ENCODE assay signal across 22 cellular contexts in the genomic region with DNA sequence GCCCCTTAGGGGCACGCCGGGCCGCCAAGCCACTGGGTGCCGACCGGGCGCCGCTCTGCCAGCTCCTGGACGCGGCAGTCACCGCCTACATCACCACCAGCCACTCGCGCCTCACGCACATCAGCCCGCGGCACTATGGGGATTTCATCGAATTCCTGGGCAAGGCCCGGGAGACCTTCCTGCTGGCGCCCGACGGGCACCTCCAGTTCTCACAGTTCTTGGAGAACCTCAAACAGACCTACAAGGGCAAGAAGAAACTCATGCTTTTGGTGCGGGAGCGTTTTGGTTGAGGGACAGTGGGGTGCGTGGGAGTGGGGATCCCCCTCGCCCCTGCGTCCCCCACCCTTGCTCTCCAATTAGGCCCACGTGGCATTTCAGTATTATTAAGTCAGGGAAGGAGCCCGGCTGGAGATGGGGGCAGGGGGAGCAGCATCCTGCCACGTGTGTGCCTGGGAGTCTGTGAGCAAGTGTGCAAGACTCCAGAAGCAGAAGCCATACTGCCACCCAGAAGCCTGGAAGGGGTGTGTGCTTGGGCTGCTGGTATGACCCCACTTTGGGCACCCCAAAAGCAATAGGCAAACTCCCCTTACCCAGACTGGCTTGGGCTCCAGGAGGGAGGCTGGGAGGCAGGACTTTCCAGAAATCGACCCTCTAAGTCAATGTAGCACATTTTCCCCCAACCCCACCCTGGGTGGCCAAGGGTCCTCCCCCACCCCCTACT. TPM values are rescaled to one million over a fixed set of nuclear protein-coding genes. Genes with fewer than 3 reads are reported as not detected.
DNase-seq lines count a peak whose midpoint lies in the region; ATAC-seq and TF ChIP-seq lines count a peak whose summit lies in the region.
"Had no signal": no experiment of that assay in that cellular context is flagged by ENCODE, and none has a peak within 500 bp of the region (broad histone marks: within the 10 kb centered on the region; RNA-seq: fewer than 3 reads in every experiment).

No MANE protein-coding gene starts in this region.

- H3K9me3 Mint-ChIP-seq in T-cell, result no peaks in the 10 kb centered on the region
- H3K9me3 Mint-ChIP-seq: activated B cell treated with CpG ODN at 0.5 μM for 24 hours; H9; mesothelial cell of epicardium; T-helper 1 cell treated with Interleukin-12 subunit alpha and Interleukin-12 subunit beta and Interleukin-4 antibody, amounts not matched to agents 30 μg/mL and 1 μg/mL, for 36 hours had no signal

- no peak overlapping the region for H3K4me3 Mint-ChIP-seq in T-cell
- H3K4me3 Mint-ChIP-seq: activated B cell treated with CpG ODN at 0.5 μM for 24 hours; H9; mesothelial cell of epicardium; T-helper 1 cell treated with Interleukin-12 subunit alpha and Interleukin-12 subunit beta and Interleukin-4 antibody, amounts not matched to agents 30 μg/mL and 1 μg/mL, for 36 hours had no signal

- no peak for ATAC-seq in GM18505 (IDR thresholded peaks at IDR 0.05; ENCODE audit: unreplicated experiment)
- ATAC-seq in T-cell (replicated peaks in 1 of 4), result no peak
- peak; percentile 14 for ATAC-seq in foreskin keratinocyte
- ATAC-seq in GM21825 (IDR thresholded peaks at IDR 0.05; ENCODE audit: unreplicated experiment), result no peak
- ATAC-seq in HG03460 (IDR thresholded peaks at IDR 0.05; ENCODE audit: unreplicated experiment), result no peak

- intact Hi-C loops in prostate gland (cut with DNase I), result no loop called here

- H3K4me1 ChIP-seq in foreskin keratinocyte (no peaks in the 10 kb centered on the region), prostate gland (replicated peaks) (peaks cover 9% of the 10 kb centered on the region)

- TF ChIP-seq CTCF in AG10803 (conservative IDR thresholded peaks at IDR 0.05; ENCODE audit: low read length) (no peak), foreskin keratinocyte (conservative IDR thresholded peaks at IDR 0.05) (no peak), prostate gland (IDR thresholded peaks at IDR 0.05) (no peak)

- H3K9me3 ChIP-seq in prostate gland, result no peaks in the 10 kb centered on the region
- H3K9me3 ChIP-seq: ascending aorta, BE2C, sigmoid colon, testis had no signal

- TF ChIP-seq POLR2A in GM18505 (IDR thresholded peaks at IDR 0.05; ENCODE audit: borderline replicate concordance, extremely low read depth, insufficient read depth, insufficient read length), result peak; percentile 7
- TF ChIP-seq POLR2A in prostate gland (IDR thresholded peaks at IDR 0.05), result no peak

- peak; percentile 48 for DNase-seq in AG10803 (ENCODE audit: low read depth)
- peak in 3 of 34 experiments; percentile 21 to 30 (median 28) for DNase-seq in T-cell
- DNase-seq in foreskin keratinocyte, result peak in 1 of 2 donors; percentile 68
- no peak for DNase-seq in NCI-H524 treated with DMSO at 0.1 percent for 48 hours (lab: John Stamatoyannopoulos, UW)
- DNase-seq in prostate gland (ENCODE audit: low spot score), result no peak
- DNase-seq: activated B cell treated with CpG ODN at 0.5 μM for 24 hours; activated gamma-delta T cell; BE2C; dorsolateral prefrontal cortex; H9; MV-4-11; NCI-H2081 treated with DMSO at 0.1 percent for 48 hours; stimulated activated CD4-positive, alpha-beta T cell treated with anti-CD3 and anti-CD28 coated beads, Interleukin-2, amount 100 ng/mL, for 48 hours; testis had no signal

- peak overlapping the region; percentile 15 to 16 for H3K27ac Mint-ChIP-seq in T-cell
- H3K27ac Mint-ChIP-seq: activated B cell treated with CpG ODN at 0.5 μM for 24 hours had no signal

- no peaks in the 10 kb centered on the region for H3K27me3 ChIP-seq in foreskin keratinocyte
- no peaks in the 10 kb centered on the region for H3K27me3 ChIP-seq in prostate gland (replicated peaks; ENCODE audit: insufficient read depth)
- H3K27me3 ChIP-seq: ascending aorta, BE2C, dorsolateral prefrontal cortex, sigmoid colon, testis had no signal

- peaks cover 12% of the 10 kb centered on the region for H3K36me3 Mint-ChIP-seq in T-cell

- H3K4me3 ChIP-seq in AG10803 (ENCODE audit: low read length) (no peak overlapping the region), prostate gland (no peak overlapping the region)
- H3K4me3 ChIP-seq: ascending aorta, dorsolateral prefrontal cortex, sigmoid colon had no signal

- H3K36me3 ChIP-seq in prostate gland, result peaks cover under 1 to 4% of the 10 kb centered on the region in 2 donors

- POLR2A ChIA-PET in T-cell (lab: Charles Lee), result no interaction called here

- no peak overlapping the region for H3K27ac ChIP-seq in foreskin keratinocyte
- no peak overlapping the region for H3K27ac ChIP-seq in prostate gland
- H3K27ac ChIP-seq: dorsolateral prefrontal cortex, testis had no signal

- peaks cover 18 to 29% (median 27%) of the 10 kb centered on the region in 3 donors for H3K4me1 Mint-ChIP-seq in T-cell

- H3K27me3 Mint-ChIP-seq in T-cell, result no peaks in the 10 kb centered on the region
- H3K27me3 Mint-ChIP-seq: activated B cell treated with CpG ODN at 0.5 μM for 24 hours had no signal

- CTCF ChIA-PET in T-cell (lab: Charles Lee), result no interaction called here

- WGBS in prostate gland, result 85% methylated on average over 29 of the region's 29 CpGs

RNA-seq across cellular contexts. Expression of a gene that starts 35.7 kb away (rescaled TPM):
- total RNA-seq in T-cell (1 to 10 TPM; 5.4 to 9.8 (median 9.0) TPM), foreskin keratinocyte (4.3 and 5.6 TPM in 2 replicates), prostate gland (10 to 100 TPM in 1 of 2 donors, 1 to 10 TPM in 1; 9.7 to 14.2 TPM)
- 2.1 and 3.1 TPM in 2 replicates for polyA plus RNA-seq in foreskin keratinocyte

RNA-seq across cellular contexts. Expression of a gene that starts 46.0 kb away (rescaled TPM):
- total RNA-seq in T-cell, result 1 to 10 TPM in 3 of 5 donors, under 1 TPM in 1, not detected in 1; 0.85 to 2.3 (median 1.5) TPM
- 0.56 and 1.2 TPM in 2 replicates for total RNA-seq in foreskin keratinocyte
- polyA plus RNA-seq in foreskin keratinocyte, result 0.64 and 1.3 TPM in 2 replicates
- 1 to 10 TPM in 1 of 2 donors, not detected in 1; 1.5 TPM for total RNA-seq in prostate gland
- total RNA-seq: activated B cell treated with CpG ODN at 0.5 μM for 24 hours, ascending aorta, fibroblast of lung, H9, sigmoid colon had no signal
- polyA plus RNA-seq: fibroblast of lung had no signal

RNA-seq across cellular contexts. Expression of a gene that starts 56.7 kb away (rescaled TPM):
- 10 to 100 TPM; 69.7 to 82.1 (median 76.8) TPM for total RNA-seq in T-cell
- total RNA-seq in foreskin keratinocyte, result 189 and 192 TPM in 2 replicates
- polyA plus RNA-seq in foreskin keratinocyte, result 228 and 252 TPM in 2 replicates
- 100 to 1,000 TPM; 151 to 193 TPM for total RNA-seq in prostate gland
